8 cellular contexts compared by ENCODE assay signal in the genomic region with DNA sequence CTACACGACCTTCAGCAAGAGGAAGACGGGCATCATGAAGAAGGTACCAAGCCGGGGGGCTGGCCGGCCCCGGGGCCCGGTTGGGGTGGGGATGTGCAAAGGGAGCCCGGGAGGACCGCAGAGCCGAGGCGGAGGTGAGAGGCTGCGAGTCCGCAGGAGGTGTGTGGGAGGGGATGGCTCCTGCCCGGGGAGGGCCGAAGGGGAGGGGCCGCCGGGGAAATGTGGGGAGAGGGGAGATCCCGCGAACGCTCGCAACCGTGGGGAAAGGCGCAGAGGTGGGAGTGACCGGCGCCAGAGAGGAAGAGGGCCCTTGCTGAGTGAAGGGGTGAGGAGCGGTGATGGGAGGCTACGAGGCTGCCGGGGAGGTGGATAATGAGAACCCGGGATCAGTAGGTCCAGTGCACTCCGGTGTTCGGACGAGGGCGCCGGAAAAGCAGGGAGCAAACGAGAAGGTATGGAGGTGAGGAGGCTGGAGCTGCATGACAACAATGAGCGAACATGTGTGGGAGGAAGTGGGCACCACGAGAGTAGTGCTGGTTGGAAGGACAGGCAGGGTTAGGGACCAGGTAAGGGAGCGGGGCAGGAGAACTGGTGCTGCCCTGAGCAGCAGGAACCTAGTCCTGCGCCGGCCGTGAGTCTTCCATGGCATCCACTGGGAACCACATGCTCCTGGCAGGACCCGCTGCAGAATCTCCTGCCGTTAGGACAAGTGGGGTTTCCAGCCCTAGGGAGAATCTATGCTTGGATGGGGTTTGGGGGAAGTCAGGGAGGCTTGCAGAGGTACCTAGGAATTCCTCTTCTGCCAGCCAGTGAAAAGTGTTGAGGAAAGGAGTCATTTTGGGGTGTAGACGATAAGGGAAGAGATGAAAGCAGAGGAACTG. TPM values are rescaled to one million over a fixed set of nuclear protein-coding genes. Genes with fewer than 3 reads are reported as not detected.
A peak's percentile ranks its signal among the peaks of the same experiment; 100 is the strongest.
DNase-seq lines count a peak whose midpoint lies in the region; ATAC-seq and TF ChIP-seq lines count a peak whose summit lies in the region.

No MANE protein-coding gene starts in this region.

- peak overlapping the region; percentile 78 for H2AFZ ChIP-seq in neuronal stem cell (ENCODE audit: low read length)

- H3K27me3 ChIP-seq in neuronal stem cell (ENCODE audit: control insufficient read depth in 3 of 3, insufficient read depth in 3 of 3, low read depth in 1 of 3, low read length in 3 of 3) (no peaks in the 10 kb centered on the region), tibial artery (no peaks in the 10 kb centered on the region)

- intact Hi-C loops in tibial artery (cut with DNase I; ENCODE audit: low total_unique reads), result no loop called here

- H2BK5ac ChIP-seq in neuronal stem cell (ENCODE audit: low read length), result peak overlapping the region; percentile 96

- DNase-seq in SIG-M5 treated with dmso at 0.1 percent for 504 hours (lab: John Stamatoyannopoulos, UW; ENCODE audit: unreplicated experiment) (peak; percentile 51), SIG-M5 (lab: John Stamatoyannopoulos, UW) (no peak), OCI-M1 (lab: John Stamatoyannopoulos, UW) (peak; percentile 71), foreskin melanocyte (peak; percentile 7), neuronal stem cell (ENCODE audit: low spot score) (peak; percentile 35), tibial artery (peak; percentile 46 to 79)
- DNase-seq in activated effector memory CD4-positive, alpha-beta T cell treated with anti-CD3 and anti-CD28 coated beads, Interleukin-2, amount 50 U/mL, for 16 hours, result peak; percentile 85

- H2BK15ac ChIP-seq in neuronal stem cell (ENCODE audit: low read length), result peak overlapping the region; percentile 33

- H2AK5ac ChIP-seq in neuronal stem cell (ENCODE audit: low read depth, low read length), result peak overlapping the region; percentile 74

- TF ChIP-seq CTCF in tibial artery (IDR thresholded peaks at IDR 0.05), result no peak

- peak overlapping the region; percentile 68 for H2BK12ac ChIP-seq in neuronal stem cell (ENCODE audit: low read length)

- peaks cover 17 to 23% of the 10 kb centered on the region in 2 donors for H3K4me1 ChIP-seq in neuronal stem cell (ENCODE audit: control insufficient read depth in 2 of 2, insufficient read depth in 1 of 2, low read depth in 1 of 2, low read length in 2 of 2)
- peaks cover 0 to 41% (median 32%) of the 10 kb centered on the region in 4 donors for H3K4me1 ChIP-seq in tibial artery

- H3K27ac ChIP-seq in neuronal stem cell (replicated peaks; ENCODE audit: low read length), result no peak overlapping the region
- peak overlapping the region; percentile 92 to 96 for H3K27ac ChIP-seq in tibial artery

- H3K4me3 ChIP-seq in neuronal stem cell (ENCODE audit: low read length in 2 of 2) (peak overlapping the region; percentile 78 to 96), tibial artery (peak overlapping the region; percentile 80 to 82)

- peak overlapping the region; percentile 97 for H3K18ac ChIP-seq in neuronal stem cell (ENCODE audit: low read length)

- peak overlapping the region; percentile 32 for H2BK120ac ChIP-seq in neuronal stem cell (ENCODE audit: low read depth, low read length)

- H4K8ac ChIP-seq in neuronal stem cell (ENCODE audit: low read depth, low read length), result no peak overlapping the region

- peak overlapping the region; percentile 76 for H3K4me2 ChIP-seq in neuronal stem cell (ENCODE audit: insufficient read depth, low read length, poor library complexity, severe bottlenecking)

- H3K9ac ChIP-seq in neuronal stem cell (ENCODE audit: low read depth, low read length, poor library complexity), result peak overlapping the region; percentile 94

- H3K23ac ChIP-seq in neuronal stem cell (ENCODE audit: low read depth, low read length, poor library complexity), result peak overlapping the region; percentile 83

- no peak overlapping the region for H3K4ac ChIP-seq in neuronal stem cell (ENCODE audit: low read length)

- H3K36me3 ChIP-seq in neuronal stem cell (replicated peaks in 1 of 2; ENCODE audit: control insufficient read depth in 2 of 2, insufficient read depth in 2 of 2, low read length in 2 of 2) (peaks cover 17 to 31% of the 10 kb centered on the region in 2 donors), tibial artery (peaks cover 15 to 22% (median 20%) of the 10 kb centered on the region in 3 donors)

- no CpG with 5 or more reads among the region's 43 CpGs for WGBS in neuronal stem cell (ENCODE audit: extremely low coverage in 2 of 2, insufficient read length in 2 of 2, insufficient replicate concordance in 1 of 2), 2 donors

- peak overlapping the region; percentile 78 for H3K14ac ChIP-seq in neuronal stem cell (ENCODE audit: low read length)

- H3K9me3 ChIP-seq in neuronal stem cell (replicated peaks in 1 of 2; ENCODE audit: control insufficient read depth in 2 of 2, insufficient read depth in 1 of 2, low read depth in 1 of 2, low read length in 2 of 2) (peaks cover 0 to 2% of the 10 kb centered on the region in 2 donors), tibial artery (no peaks in the 10 kb centered on the region)

- peak overlapping the region; percentile 27 for H4K91ac ChIP-seq in neuronal stem cell (ENCODE audit: low read depth, low read length, poor library complexity)

- H3K79me1 ChIP-seq in neuronal stem cell (ENCODE audit: low read depth, low read length), result peaks cover 18% of the 10 kb centered on the region

- no peak for ATAC-seq in HG03108 (IDR thresholded peaks at IDR 0.05; ENCODE audit: unreplicated experiment)

RNA-seq across cellular contexts. Expression of gene SRF, which starts 1.3 kb away (rescaled TPM):
- polyA plus RNA-seq in neuronal stem cell (2013, experiment 1 of 2), result 33.8 TPM
- polyA plus RNA-seq in neuronal stem cell (2013, experiment 2 of 2), result 33.2 TPM

RNA-seq across cellular contexts. Expression of gene CUL9, which starts 9.6 kb away (rescaled TPM):
- polyA plus RNA-seq in neuronal stem cell (2013, experiment 1 of 2), result 10.3 TPM
- polyA plus RNA-seq in neuronal stem cell (2013, experiment 2 of 2), result 11.1 TPM

RNA-seq across cellular contexts. Expression of gene DNPH1, which starts 56.9 kb away (rescaled TPM):
- polyA plus RNA-seq in neuronal stem cell (2013, experiment 1 of 2), result 110 TPM
- 110 TPM for polyA plus RNA-seq in neuronal stem cell (2013, experiment 2 of 2)
